Comparison of ENCODE assay signal across 1 cellular context in genomic region chr15:87702270-87702669, GRCh38.
TF ChIP-seq lines count a peak whose summit lies in the region.

No MANE protein-coding gene starts in this region.

TF ChIP-seq in GM12878, 131 proteins besides CTCF, POLR2A, EP300 and RAD21 (continued from another document):
- TF ChIP-seq ZBTB40 (IDR thresholded peaks at IDR 0.05; ENCODE audit: borderline replicate concordance) (peak; percentile 56), TBL1XR1 (IDR thresholded peaks at IDR 0.05; ENCODE audit: low read depth, low read length) (no peak), POLR2AphosphoS5 (IDR thresholded peaks at IDR 0.05; ENCODE audit: low read length) (no peak)
